Comparison of ENCODE assay signal across 16 cellular contexts in the genomic region with DNA sequence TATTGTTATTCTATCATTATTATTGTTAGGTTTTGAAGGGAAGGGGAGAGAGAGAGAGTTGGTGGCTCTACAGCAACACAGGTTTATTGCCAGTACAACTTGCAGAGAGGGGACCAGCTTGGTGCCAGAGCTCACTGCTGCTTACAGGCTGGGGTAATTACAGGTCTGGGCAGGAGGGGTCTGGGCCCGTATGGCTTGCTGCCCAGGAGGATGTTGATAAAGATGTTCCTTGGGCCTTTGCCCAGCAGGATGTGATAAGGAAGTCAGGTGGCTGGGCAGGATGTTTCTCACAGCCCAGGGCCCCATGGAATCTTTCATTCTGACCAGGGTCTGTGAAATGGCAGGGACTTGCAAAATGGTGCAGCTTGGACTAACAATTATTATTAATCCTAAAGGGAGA.
DNase-seq lines count a peak whose midpoint lies in the region; ATAC-seq and TF ChIP-seq lines count a peak whose summit lies in the region.
"Had no signal": no experiment of that assay in that cellular context is flagged by ENCODE, and none has a peak within 500 bp of the region (broad histone marks: within the 10 kb centered on the region; RNA-seq: fewer than 3 reads in every experiment).

No MANE protein-coding gene starts in this region.

- TF ChIP-seq CTCF in C4-2B (conservative IDR thresholded peaks at IDR 0.05) (no peak), endothelial cell (IDR thresholded peaks at IDR 0.05; ENCODE audit: unreplicated experiment) (no peak), lung (IDR thresholded peaks at IDR 0.05; ENCODE audit: control extremely low read depth, extremely low read depth) (no peak)

- H3K4me3 ChIP-seq in lung = no peak overlapping the region
- H3K4me3 ChIP-seq: breast epithelium, tibial artery had no signal

- peaks cover 0 to 9% of the 10 kb centered on the region in 2 donors for H3K4me1 ChIP-seq in lung (ENCODE audit: control insufficient read depth in 2 of 2, insufficient read depth in 2 of 2, low read length in 2 of 2)
- H3K4me1 ChIP-seq: breast epithelium had no signal

- WGBS in lung, 2 donors = 8 to 13% methylated on average over 1 of the region's 1 CpG

- peaks cover 26% of the 10 kb centered on the region for H3K4me1 Mint-ChIP-seq in endothelial cell (ENCODE audit: unreplicated experiment)
- H3K4me1 Mint-ChIP-seq in activated CD8-positive, alpha-beta T cell treated with anti-CD3 and anti-CD28 coated beads, Interleukin-2, amount 10 ng/mL, durations not matched to agents 7 days and 5 days (ENCODE audit: low read depth) = no peaks in the 10 kb centered on the region

- H3K27me3 ChIP-seq in lung (ENCODE audit: control insufficient read depth, insufficient read depth) = no peaks in the 10 kb centered on the region

- POLR2A ChIA-PET in activated CD8-positive, alpha-beta T cell treated with anti-CD3 and anti-CD28 coated beads, Interleukin-2, amount 10 ng/mL, durations not matched to agents 7 days and 5 days (lab: Charles Lee) = no interaction called here

- no peaks in the 10 kb centered on the region for H3K9me3 Mint-ChIP-seq in endothelial cell (ENCODE audit: unreplicated experiment)
- H3K9me3 Mint-ChIP-seq in activated CD8-positive, alpha-beta T cell treated with anti-CD3 and anti-CD28 coated beads, Interleukin-2, amount 10 ng/mL, durations not matched to agents 7 days and 5 days (ENCODE audit: insufficient read depth) = no peaks in the 10 kb centered on the region
- H3K9me3 Mint-ChIP-seq: HFFc6 had no signal

- DNase-seq in NCI-H226 (peak; percentile 75), endothelial cell (ENCODE audit: low spot score) (peak; percentile 24), lung (ENCODE audit: low spot score) (no peak)
- DNase-seq in activated CD8-positive, alpha-beta T cell treated with anti-CD3 and anti-CD28 coated beads, Interleukin-2, amount 10 ng/mL, durations not matched to agents 7 days and 5 days = no peak
- DNase-seq: activated CD4-positive, alpha-beta T cell treated with anti-CD3 and anti-CD28 coated beads, Interleukin-2, amount 50 U/mL, for 4 hours; activated gamma-delta T cell; HFFc6; NCI-H1048; NCI-H510A treated with DMSO at 0.1 percent for 48 hours; stimulated activated CD4-positive, alpha-beta T cell treated with anti-CD3 and anti-CD28 coated beads, Interleukin-15, amount 100 ng/mL, for 24 hours; tibial artery had no signal

- no peak for ATAC-seq in lung (ENCODE audit: insufficient read depth, low FRiP score)
- ATAC-seq in HG03354 (IDR thresholded peaks at IDR 0.05; ENCODE audit: poor library complexity, severe bottlenecking, unreplicated experiment) = no peak
- ATAC-seq in GM19035 (IDR thresholded peaks at IDR 0.05; ENCODE audit: unreplicated experiment) = no peak
- no peak for ATAC-seq in HG03432 (IDR thresholded peaks at IDR 0.05; ENCODE audit: unreplicated experiment)
- no peak for ATAC-seq in activated CD8-positive, alpha-beta T cell treated with anti-CD3 and anti-CD28 coated beads, Interleukin-2, amount 10 ng/mL, durations not matched to agents 7 days and 5 days

- peak overlapping the region; percentile 91 for H3K27ac Mint-ChIP-seq in endothelial cell (ENCODE audit: unreplicated experiment)
- H3K27ac Mint-ChIP-seq in activated CD8-positive, alpha-beta T cell treated with anti-CD3 and anti-CD28 coated beads, Interleukin-2, amount 10 ng/mL, durations not matched to agents 7 days and 5 days = no peak overlapping the region
- H3K27ac Mint-ChIP-seq: HFFc6 had no signal

- peaks cover 4% of the 10 kb centered on the region for H3K36me3 Mint-ChIP-seq in endothelial cell (ENCODE audit: low read depth, unreplicated experiment)
- H3K36me3 Mint-ChIP-seq in activated CD8-positive, alpha-beta T cell treated with anti-CD3 and anti-CD28 coated beads, Interleukin-2, amount 10 ng/mL, durations not matched to agents 7 days and 5 days (ENCODE audit: low read depth) = no peaks in the 10 kb centered on the region

- peaks cover 0 to 3% of the 10 kb centered on the region in 2 donors for H3K9me3 ChIP-seq in lung (ENCODE audit: control insufficient read depth in 2 of 2, insufficient read depth in 1 of 2, low read length in 1 of 2)
- H3K9me3 ChIP-seq: breast epithelium, tibial artery had no signal

- no peaks in the 10 kb centered on the region for H3K36me3 ChIP-seq in lung (ENCODE audit: control insufficient read depth in 2 of 2, insufficient read depth in 2 of 2, low read length in 2 of 2)
- H3K36me3 ChIP-seq: breast epithelium, tibial artery had no signal

- H3K4me3 Mint-ChIP-seq in endothelial cell (ENCODE audit: unreplicated experiment) = peak overlapping the region; percentile 60
- H3K4me3 Mint-ChIP-seq in activated CD8-positive, alpha-beta T cell treated with anti-CD3 and anti-CD28 coated beads, Interleukin-2, amount 10 ng/mL, durations not matched to agents 7 days and 5 days = no peak overlapping the region
- H3K4me3 Mint-ChIP-seq: HFFc6 had no signal

- CTCF ChIA-PET in activated CD8-positive, alpha-beta T cell treated with anti-CD3 and anti-CD28 coated beads, Interleukin-2, amount 10 ng/mL, durations not matched to agents 7 days and 5 days (lab: Charles Lee) = interaction anchor here (1.3 to 1.6 kb wide), 2 partner anchors 90 to 232 kb away, joined by 3 to 4 read pairs; partner anchors contain the start of gene ZNF30

- H3K27ac ChIP-seq in C4-2B (peak overlapping the region; percentile 86), lung (ENCODE audit: low read depth in 1 of 2, low read length in 1 of 2) (peak overlapping the region; percentile 61 to 80)
- H3K27ac ChIP-seq: tibial artery had no signal

- peaks cover 12% of the 10 kb centered on the region for H3K27me3 Mint-ChIP-seq in endothelial cell (ENCODE audit: unreplicated experiment)
- H3K27me3 Mint-ChIP-seq in activated CD8-positive, alpha-beta T cell treated with anti-CD3 and anti-CD28 coated beads, Interleukin-2, amount 10 ng/mL, durations not matched to agents 7 days and 5 days (ENCODE audit: low read depth) = peaks cover 8% of the 10 kb centered on the region

Comparison
In these comparisons a context has a peak if more than half of its experiments do, and no peak if none do; other contexts are left out.
1. DNase-seq: peak in NCI-H226 (single experiment) and endothelial cell (single experiment); none in lung (single experiment) and activated CD8-positive, alpha-beta T cell treated with anti-CD3 and anti-CD28 coated beads, Interleukin-2, amount 10 ng/mL, durations not matched to agents 7 days and 5 days (single experiment).